9 cellular contexts compared by ENCODE assay signal in genomic region chr10:79116801-79117723, GRCh38. TPM values are rescaled to one million over a fixed set of nuclear protein-coding genes. Genes with fewer than 3 reads are reported as not detected.
DNase-seq lines count a peak whose midpoint lies in the region; ATAC-seq and TF ChIP-seq lines count a peak whose summit lies in the region.
"Had no signal": no experiment of that assay in that cellular context is flagged by ENCODE, and none has a peak within 500 bp of the region (broad histone marks: within the 10 kb centered on the region; RNA-seq: fewer than 3 reads in every experiment).

No MANE protein-coding gene starts in this region.

- peaks cover 45 to 55% of the 10 kb centered on the region in 2 experiments for H3K4me1 Mint-ChIP-seq in H9

- no peaks in the 10 kb centered on the region for H3K9me3 Mint-ChIP-seq in H9

- H3K36me3 ChIP-seq in lower lobe of right lung, result peaks cover 34% of the 10 kb centered on the region
- H3K36me3 ChIP-seq in A673 (ENCODE audit: insufficient read depth, low read length, poor library complexity, severe bottlenecking), result no peaks in the 10 kb centered on the region
- H3K36me3 ChIP-seq in uterus, result no peaks in the 10 kb centered on the region

- H3K56ac ChIP-seq in H9 (ENCODE audit: insufficient read length, low read depth, low read length), result no peak overlapping the region

- no peak overlapping the region for H4K91ac ChIP-seq in H9 (ENCODE audit: insufficient read length, low read depth, low read length)

- no peak overlapping the region for H2BK15ac ChIP-seq in H9 (ENCODE audit: low read depth, low read length)

- H3K4ac ChIP-seq in H9 (ENCODE audit: low read depth, low read length), result no peak overlapping the region

- CTCF ChIA-PET in A673 (lab: Charles Lee), result no interaction called here

- H3K4me1 ChIP-seq in H9 (ENCODE audit: insufficient read depth, low read length) (peaks cover 2% of the 10 kb centered on the region; the same call in 1 of the 2 replicates), lower lobe of right lung (peaks cover 64% of the 10 kb centered on the region), A673 (ENCODE audit: insufficient read depth, low read length, poor library complexity, severe bottlenecking) (peaks cover 35% of the 10 kb centered on the region), uterus (peaks cover 19 to 22% of the 10 kb centered on the region in 2 donors)

- H2BK12ac ChIP-seq in H9 (ENCODE audit: insufficient read length, low read depth, low read length), result no peak overlapping the region

- H3K14ac ChIP-seq in H9 (ENCODE audit: insufficient read depth, low read length), result no peak overlapping the region; the same call in 1 of the 2 replicates

- no peak overlapping the region for H3K4me3 ChIP-seq in lower lobe of right lung
- H3K4me3 ChIP-seq in A673 (ENCODE audit: low read depth, low read length, poor library complexity, severe bottlenecking), result no peak overlapping the region
- no peak overlapping the region for H3K4me3 ChIP-seq in uterus

- H4K5ac ChIP-seq in H9 (ENCODE audit: insufficient read length, low read depth, low read length), result no peak overlapping the region

- no peak overlapping the region for H4K8ac ChIP-seq in H9 (replicated peaks; ENCODE audit: insufficient read length, low read depth, low read length)

- no peak overlapping the region for H3K4me2 ChIP-seq in H9 (ENCODE audit: insufficient read depth, insufficient read length, low read length)

- no peak for DNase-seq in H9
- DNase-seq in OCI-M1 (lab: John Stamatoyannopoulos, UW), result peak; percentile 84
- peak; percentile 69 for DNase-seq in lower lobe of right lung
- no peak for DNase-seq in A673 (ENCODE audit: low spot score)
- no peak for DNase-seq in SKM-1 treated with dmso at 0.1 percent for 144 hours (lab: John Stamatoyannopoulos, UW; ENCODE audit: unreplicated experiment)
- no peak for DNase-seq in KBM-7
- DNase-seq in uterus, result no peak

- POLR2A ChIA-PET in A673 (lab: Charles Lee; ENCODE audit: low non-redundant PET), result no interaction called here

- H3K27ac Mint-ChIP-seq in H9, result peak overlapping the region in 2 of 3 experiments; percentile 71 to 79; a peak in 4 of 7 replicates

- H3K23me2 ChIP-seq in H9 (ENCODE audit: insufficient read length, low read depth, low read length, poor library complexity, severe bottlenecking), result no peaks in the 10 kb centered on the region

- H3K27me3 ChIP-seq in H9 (ENCODE audit: insufficient read depth, low read length) (no peaks in the 10 kb centered on the region), lower lobe of right lung (ENCODE audit: low read depth) (no peaks in the 10 kb centered on the region), A673 (replicated peaks; ENCODE audit: insufficient read depth, low read depth, low read length, poor library complexity) (no peaks in the 10 kb centered on the region), uterus (no peaks in the 10 kb centered on the region)

- H3K23ac ChIP-seq in H9 (ENCODE audit: insufficient read length, low read depth, low read length), result no peak overlapping the region

- H3K4me3 Mint-ChIP-seq in H9, result no peak overlapping the region

- no peak overlapping the region for H3K9ac ChIP-seq in H9 (ENCODE audit: extremely low read depth, insufficient read length, low read length)

- H3K79me2 ChIP-seq in H9 (ENCODE audit: insufficient read depth, low read length), result peaks cover 6% of the 10 kb centered on the region; the same call in 1 of the 2 replicates

- no peak overlapping the region for H3T11ph ChIP-seq in H9 (ENCODE audit: low read length)

- no peaks in the 10 kb centered on the region for H3K9me3 ChIP-seq in H9 (ENCODE audit: control insufficient read depth, low read depth, low read length)
- no peaks in the 10 kb centered on the region for H3K9me3 ChIP-seq in lower lobe of right lung
- H3K9me3 ChIP-seq in A673 (ENCODE audit: low read depth, low read length, poor library complexity, severe bottlenecking), result no peaks in the 10 kb centered on the region
- H3K9me3 ChIP-seq in uterus, result no peaks in the 10 kb centered on the region

- no peak overlapping the region for H2AK5ac ChIP-seq in H9 (ENCODE audit: insufficient read length, low read length)

- no peaks in the 10 kb centered on the region for H3K27me3 Mint-ChIP-seq in H9 (ENCODE audit: low read depth)

- ATAC-seq in GM18499 (IDR thresholded peaks at IDR 0.05; ENCODE audit: insufficient read depth, unreplicated experiment) (peak; percentile 61), lower lobe of right lung (peak; percentile 5 to 60)

- H2BK20ac ChIP-seq in H9 (ENCODE audit: low read depth, low read length, poor library complexity, severe bottlenecking), result no peak overlapping the region

- no peaks in the 10 kb centered on the region for H4K20me1 ChIP-seq in H9 (ENCODE audit: control insufficient read depth, insufficient read depth, insufficient read length)

- in situ Hi-C loops in KBM-7 (cut with MboI; ENCODE audit: low pct_unique_long_range_greater_than_20kb, low sequenced_read_pairs), result no loop called here

- TF ChIP-seq CTCF in H9 (conservative IDR thresholded peaks at IDR 0.05) (no peak), lower lobe of right lung (IDR thresholded peaks at IDR 0.05) (no peak), A673 (conservative IDR thresholded peaks at IDR 0.05; ENCODE audit: low read depth, low read length) (no peak), uterus (IDR thresholded peaks at IDR 0.05) (no peak)

- peaks cover 3 to 14% (median 8%) of the 10 kb centered on the region in 3 experiments; a peak in 6 of 7 replicates for H3K36me3 Mint-ChIP-seq in H9 (ENCODE audit: insufficient read depth in 1 of 3, low read depth in 3 of 3)

- H3K79me1 ChIP-seq in H9 (ENCODE audit: insufficient read depth, low read depth, low read length, poor library complexity, severe bottlenecking), result no peaks in the 10 kb centered on the region

- H2BK5ac ChIP-seq in H9 (ENCODE audit: insufficient read length, low read length), result no peak overlapping the region

- H3K18ac ChIP-seq in H9 (ENCODE audit: insufficient read length, low read depth, low read length), result no peak overlapping the region

- no peak for TF ChIP-seq POLR2A in uterus (IDR thresholded peaks at IDR 0.05)

- H3K27ac ChIP-seq in H9 (ENCODE audit: insufficient read length, low read depth, low read length), result no peak overlapping the region
- peak overlapping the region; percentile 10 for H3K27ac ChIP-seq in lower lobe of right lung
- no peak overlapping the region for H3K27ac ChIP-seq in A673 (ENCODE audit: low read depth, low read length, poor library complexity, severe bottlenecking)
- peak overlapping the region in 1 of 2 donors; percentile 78 for H3K27ac ChIP-seq in uterus
- H3K27ac ChIP-seq: HL-60 had no signal

- no peak overlapping the region for H2BK120ac ChIP-seq in H9 (ENCODE audit: low read depth, low read length, poor library complexity, severe bottlenecking)

- BruUV-seq in A673 (replicated peaks; lab: Mats Ljungman, UMichigan), result no TSS peak

- WGBS in H9 (ENCODE audit: extremely low coverage, insufficient read length, low lambda C conversion rate), result no CpG with 5 or more reads among the region's 12 CpGs

- no peak overlapping the region for H2AFZ ChIP-seq in H9 (ENCODE audit: low read length)

- intact Hi-C loops in lower lobe of right lung (cut with DNase I) (no loop called here), A673 (cut with micrococcal nuclease; ENCODE audit: unreplicated experiment) (no loop called here), uterus (cut with DNase I; ENCODE audit: low total_unique reads) (no loop called here)

RNA-seq across cellular contexts. Expression of gene ZMIZ1, which starts 48.3 kb away (rescaled TPM):
- total RNA-seq in H9 (2021) (31.8 and 36.9 TPM in 2 replicates), lower lobe of right lung (102 TPM), A673 (2021) (35.8 and 42.1 TPM in 2 replicates), uterus (100 to 1,000 TPM in 1 of 4 donors, 10 to 100 TPM in 3; 18.7 to 188 (median 36.7) TPM)

Comparison
In these comparisons a context has a peak if more than half of its experiments do, and no peak if none do; other contexts are left out.
1. DNase-seq: peak in OCI-M1 (single experiment) and lower lobe of right lung (single experiment); none in H9 (single experiment), A673 (single experiment), SKM-1 treated with dmso at 0.1 percent for 144 hours (single experiment), KBM-7 (single experiment) and uterus (0 of 2).